In genomic region chr7:8176370-8177081, GRCh38 we compare ENCODE assay signal across 8 cellular contexts.
DNase-seq lines count a peak whose midpoint lies in the region; ATAC-seq lines count a peak whose summit lies in the region.

No MANE protein-coding gene starts in this region.

- H3K36me3 Mint-ChIP-seq in activated naive CD8-positive, alpha-beta T cell: no peaks in the 10 kb centered on the region

- peaks cover 57% of the 10 kb centered on the region for H3K4me1 Mint-ChIP-seq in activated naive CD8-positive, alpha-beta T cell (ENCODE audit: low read depth)

- intact Hi-C loops in Right ventricle myocardium inferior (cut with DNase I) (no loop called here), cardiac septum (cut with DNase I) (no loop called here)

- H3K9me3 Mint-ChIP-seq in activated naive CD8-positive, alpha-beta T cell (ENCODE audit: low read depth): no peaks in the 10 kb centered on the region

- H3K4me3 Mint-ChIP-seq in activated naive CD8-positive, alpha-beta T cell: peak overlapping the region; percentile 70

- ATAC-seq in Right ventricle myocardium inferior (peak; percentile 26), HG03095 (IDR thresholded peaks at IDR 0.05; ENCODE audit: unreplicated experiment) (peak; percentile 59)

- peak overlapping the region; percentile 92 for H3K27ac Mint-ChIP-seq in activated naive CD8-positive, alpha-beta T cell

- no peaks in the 10 kb centered on the region for H3K27me3 Mint-ChIP-seq in activated naive CD8-positive, alpha-beta T cell

- DNase-seq in Right ventricle myocardium inferior (ENCODE audit: missing footprints): no peak
- DNase-seq in cardiac septum (ENCODE audit: low spot score): no peak
- DNase-seq in OCI-M1 (lab: John Stamatoyannopoulos, UW): peak; percentile 45
- DNase-seq in stimulated activated CD4-positive, alpha-beta T cell treated with anti-CD3 and anti-CD28 coated beads, Interleukin-12 subunit alpha, Interleukin-12 subunit beta, amount 100 ng/mL, for 48 hours (ENCODE audit: low read depth in 2 of 3, low spot score in 1 of 3): peak; percentile 24 to 34 (median 29)
- no peak for DNase-seq in NCI-H2171 treated with DMSO at 0.1 percent for 48 hours (lab: John Stamatoyannopoulos, UW)
- DNase-seq in COLO668 (lab: John Stamatoyannopoulos, UW; ENCODE audit: unreplicated experiment): no peak

Comparison
In these comparisons a context has a peak if more than half of its experiments do, and no peak if none do; other contexts are left out.
1. DNase-seq: peak in OCI-M1 (single experiment) and stimulated activated CD4-positive, alpha-beta T cell treated with anti-CD3 and anti-CD28 coated beads, Interleukin-12 subunit alpha, Interleukin-12 subunit beta, amount 100 ng/mL, for 48 hours (3 of 3); none in Right ventricle myocardium inferior (single experiment), cardiac septum (single experiment), NCI-H2171 treated with DMSO at 0.1 percent for 48 hours (single experiment) and COLO668 (single experiment).